In genomic region chr12:86233126-86233525, GRCh38 we compare ENCODE assay signal across 16 cellular contexts. TPM values are rescaled to one million over a fixed set of nuclear protein-coding genes. Genes with fewer than 3 reads are reported as not detected.
DNase-seq lines count a peak whose midpoint lies in the region; ATAC-seq and TF ChIP-seq lines count a peak whose summit lies in the region.
"Had no signal": no experiment of that assay in that cellular context is flagged by ENCODE, and none has a peak within 500 bp of the region (broad histone marks: within the 10 kb centered on the region; RNA-seq: fewer than 3 reads in every experiment).

No MANE protein-coding gene starts in this region.

- H3K27me3 ChIP-seq in left lung = no peaks in the 10 kb centered on the region
- H3K27me3 ChIP-seq: cardiac muscle cell, gastroesophageal sphincter had no signal

- DNase-seq in COLO668 (lab: John Stamatoyannopoulos, UW; ENCODE audit: unreplicated experiment) = peak; percentile 20
- peak; percentile 19 for DNase-seq in LHCN-M2 (ENCODE audit: low read depth)
- DNase-seq in NCI-H510A treated with DMSO at 0.1 percent for 48 hours (lab: John Stamatoyannopoulos, UW) = peak; percentile 75
- DNase-seq in fibroblast of pulmonary artery (ENCODE audit: low read depth) = peak; percentile 24
- no peak for DNase-seq in left lung
- no peak for DNase-seq in activated CD4-positive, alpha-beta T cell treated with anti-CD3 and anti-CD28 coated beads, Interleukin-2, amount 50 U/mL, for 48 hours
- DNase-seq: activated naive CD4-positive, alpha-beta T cell treated with anti-CD3 and anti-CD28 coated beads, Interleukin-2, amount 50 U/mL, for 16 hours; endodermal cell; NCI-H187 treated with DMSO at 0.1 percent for 48 hours had no signal

- ATAC-seq in left lung = no peak
- ATAC-seq in HG03139 (IDR thresholded peaks at IDR 0.05; ENCODE audit: unreplicated experiment) = no peak
- ATAC-seq in HG02938 (IDR thresholded peaks at IDR 0.05; ENCODE audit: unreplicated experiment) = no peak
- ATAC-seq: gastroesophageal sphincter, K562 had no signal

- no peaks in the 10 kb centered on the region for H3K4me1 ChIP-seq in left lung
- H3K4me1 ChIP-seq: gastroesophageal sphincter had no signal

- TF ChIP-seq CTCF in fibroblast of pulmonary artery (IDR thresholded peaks at IDR 0.05; ENCODE audit: low read length, missing control alignments) (no peak), left lung (IDR thresholded peaks at IDR 0.05) (no peak)

- intact Hi-C loops in left lung (cut with DNase I) = no loop called here

- no peaks in the 10 kb centered on the region for H3K36me3 ChIP-seq in left lung
- H3K36me3 ChIP-seq: cardiac muscle cell, gastroesophageal sphincter had no signal

- no peaks in the 10 kb centered on the region for H3K9me3 ChIP-seq in left lung
- H3K9me3 ChIP-seq: gastroesophageal sphincter had no signal

- H3K4me3 ChIP-seq in fibroblast of pulmonary artery (replicated peaks; ENCODE audit: low read depth, low read length) (no peak overlapping the region), left lung (no peak overlapping the region)
- H3K4me3 ChIP-seq: cardiac muscle cell, gastroesophageal sphincter, K562, SK-N-MC had no signal

- no peak overlapping the region for H3K27ac ChIP-seq in left lung
- H3K27ac ChIP-seq: cardiac muscle cell, gastroesophageal sphincter, SK-N-MC, VCaP had no signal

RNA-seq across cellular contexts. Expression of gene MGAT4C, which starts 23.1 kb away (rescaled TPM):
- total RNA-seq in LHCN-M2 (2014; rRNA removed) (under 0.01 and 0.06 TPM in 2 replicates), left lung (under 1 TPM; 0.20 to 0.24 TPM)
- polyA plus RNA-seq in LHCN-M2 (2012) = not detected
- total RNA-seq: K562 had no signal
- polyA plus RNA-seq: K562 had no signal

Comparison
In these comparisons a context has a peak if more than half of its experiments do, and no peak if none do; other contexts are left out.
1. DNase-seq: peak in COLO668 (single experiment), LHCN-M2 (single experiment), NCI-H510A treated with DMSO at 0.1 percent for 48 hours (single experiment) and fibroblast of pulmonary artery (single experiment); none in left lung (0 of 2) and activated CD4-positive, alpha-beta T cell treated with anti-CD3 and anti-CD28 coated beads, Interleukin-2, amount 50 U/mL, for 48 hours (0 of 2).